In the genomic region with DNA sequence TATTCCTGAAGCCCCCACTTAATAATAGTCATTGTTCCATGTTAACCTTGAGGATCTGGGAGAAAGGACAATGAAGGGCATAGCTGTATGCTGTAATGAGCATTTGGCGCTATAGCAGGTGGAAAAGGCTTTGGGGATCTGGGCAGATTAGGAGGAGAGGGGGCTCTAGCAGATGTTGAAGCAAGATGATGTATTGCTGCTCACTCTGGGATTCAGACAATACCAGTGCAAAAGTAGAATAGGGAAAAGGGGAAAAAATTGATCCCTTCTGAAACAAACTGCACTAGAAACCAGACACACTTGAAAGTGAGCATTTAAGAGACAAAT, we compare ENCODE assay signal across 1 cellular context.
TF ChIP-seq lines count a peak whose summit lies in the region.

No MANE protein-coding gene starts in this region.

TF ChIP-seq in H1, 55 proteins besides CTCF, POLR2A, EP300 and RAD21:
- TF ChIP-seq, protein P1, sequence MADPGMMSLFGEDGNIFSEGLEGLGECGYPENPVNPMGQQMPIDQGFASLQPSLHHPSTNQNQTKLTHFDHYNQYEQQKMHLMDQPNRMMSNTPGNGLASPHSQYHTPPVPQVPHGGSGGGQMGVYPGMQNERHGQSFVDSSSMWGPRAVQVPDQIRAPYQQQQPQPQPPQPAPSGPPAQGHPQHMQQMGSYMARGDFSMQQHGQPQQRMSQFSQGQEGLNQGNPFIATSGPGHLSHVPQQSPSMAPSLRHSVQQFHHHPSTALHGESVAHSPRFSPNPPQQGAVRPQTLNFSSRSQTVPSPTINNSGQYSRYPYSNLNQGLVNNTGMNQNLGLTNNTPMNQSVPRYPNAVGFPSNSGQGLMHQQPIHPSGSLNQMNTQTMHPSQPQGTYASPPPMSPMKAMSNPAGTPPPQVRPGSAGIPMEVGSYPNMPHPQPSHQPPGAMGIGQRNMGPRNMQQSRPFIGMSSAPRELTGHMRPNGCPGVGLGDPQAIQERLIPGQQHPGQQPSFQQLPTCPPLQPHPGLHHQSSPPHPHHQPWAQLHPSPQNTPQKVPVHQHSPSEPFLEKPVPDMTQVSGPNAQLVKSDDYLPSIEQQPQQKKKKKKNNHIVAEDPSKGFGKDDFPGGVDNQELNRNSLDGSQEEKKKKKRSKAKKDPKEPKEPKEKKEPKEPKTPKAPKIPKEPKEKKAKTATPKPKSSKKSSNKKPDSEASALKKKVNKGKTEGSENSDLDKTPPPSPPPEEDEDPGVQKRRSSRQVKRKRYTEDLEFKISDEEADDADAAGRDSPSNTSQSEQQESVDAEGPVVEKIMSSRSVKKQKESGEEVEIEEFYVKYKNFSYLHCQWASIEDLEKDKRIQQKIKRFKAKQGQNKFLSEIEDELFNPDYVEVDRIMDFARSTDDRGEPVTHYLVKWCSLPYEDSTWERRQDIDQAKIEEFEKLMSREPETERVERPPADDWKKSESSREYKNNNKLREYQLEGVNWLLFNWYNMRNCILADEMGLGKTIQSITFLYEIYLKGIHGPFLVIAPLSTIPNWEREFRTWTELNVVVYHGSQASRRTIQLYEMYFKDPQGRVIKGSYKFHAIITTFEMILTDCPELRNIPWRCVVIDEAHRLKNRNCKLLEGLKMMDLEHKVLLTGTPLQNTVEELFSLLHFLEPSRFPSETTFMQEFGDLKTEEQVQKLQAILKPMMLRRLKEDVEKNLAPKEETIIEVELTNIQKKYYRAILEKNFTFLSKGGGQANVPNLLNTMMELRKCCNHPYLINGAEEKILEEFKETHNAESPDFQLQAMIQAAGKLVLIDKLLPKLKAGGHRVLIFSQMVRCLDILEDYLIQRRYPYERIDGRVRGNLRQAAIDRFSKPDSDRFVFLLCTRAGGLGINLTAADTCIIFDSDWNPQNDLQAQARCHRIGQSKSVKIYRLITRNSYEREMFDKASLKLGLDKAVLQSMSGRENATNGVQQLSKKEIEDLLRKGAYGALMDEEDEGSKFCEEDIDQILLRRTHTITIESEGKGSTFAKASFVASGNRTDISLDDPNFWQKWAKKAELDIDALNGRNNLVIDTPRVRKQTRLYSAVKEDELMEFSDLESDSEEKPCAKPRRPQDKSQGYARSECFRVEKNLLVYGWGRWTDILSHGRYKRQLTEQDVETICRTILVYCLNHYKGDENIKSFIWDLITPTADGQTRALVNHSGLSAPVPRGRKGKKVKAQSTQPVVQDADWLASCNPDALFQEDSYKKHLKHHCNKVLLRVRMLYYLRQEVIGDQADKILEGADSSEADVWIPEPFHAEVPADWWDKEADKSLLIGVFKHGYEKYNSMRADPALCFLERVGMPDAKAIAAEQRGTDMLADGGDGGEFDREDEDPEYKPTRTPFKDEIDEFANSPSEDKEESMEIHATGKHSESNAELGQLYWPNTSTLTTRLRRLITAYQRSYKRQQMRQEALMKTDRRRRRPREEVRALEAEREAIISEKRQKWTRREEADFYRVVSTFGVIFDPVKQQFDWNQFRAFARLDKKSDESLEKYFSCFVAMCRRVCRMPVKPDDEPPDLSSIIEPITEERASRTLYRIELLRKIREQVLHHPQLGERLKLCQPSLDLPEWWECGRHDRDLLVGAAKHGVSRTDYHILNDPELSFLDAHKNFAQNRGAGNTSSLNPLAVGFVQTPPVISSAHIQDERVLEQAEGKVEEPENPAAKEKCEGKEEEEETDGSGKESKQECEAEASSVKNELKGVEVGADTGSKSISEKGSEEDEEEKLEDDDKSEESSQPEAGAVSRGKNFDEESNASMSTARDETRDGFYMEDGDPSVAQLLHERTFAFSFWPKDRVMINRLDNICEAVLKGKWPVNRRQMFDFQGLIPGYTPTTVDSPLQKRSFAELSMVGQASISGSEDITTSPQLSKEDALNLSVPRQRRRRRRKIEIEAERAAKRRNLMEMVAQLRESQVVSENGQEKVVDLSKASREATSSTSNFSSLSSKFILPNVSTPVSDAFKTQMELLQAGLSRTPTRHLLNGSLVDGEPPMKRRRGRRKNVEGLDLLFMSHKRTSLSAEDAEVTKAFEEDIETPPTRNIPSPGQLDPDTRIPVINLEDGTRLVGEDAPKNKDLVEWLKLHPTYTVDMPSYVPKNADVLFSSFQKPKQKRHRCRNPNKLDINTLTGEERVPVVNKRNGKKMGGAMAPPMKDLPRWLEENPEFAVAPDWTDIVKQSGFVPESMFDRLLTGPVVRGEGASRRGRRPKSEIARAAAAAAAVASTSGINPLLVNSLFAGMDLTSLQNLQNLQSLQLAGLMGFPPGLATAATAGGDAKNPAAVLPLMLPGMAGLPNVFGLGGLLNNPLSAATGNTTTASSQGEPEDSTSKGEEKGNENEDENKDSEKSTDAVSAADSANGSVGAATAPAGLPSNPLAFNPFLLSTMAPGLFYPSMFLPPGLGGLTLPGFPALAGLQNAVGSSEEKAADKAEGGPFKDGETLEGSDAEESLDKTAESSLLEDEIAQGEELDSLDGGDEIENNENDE (IDR thresholded peaks at IDR 0.05; ENCODE audit: insufficient replicate concordance, low read length): no peak
- no peak for TF ChIP-seq CBX5 (IDR thresholded peaks at IDR 0.05; ENCODE audit: low read depth, low read length)
- TF ChIP-seq POU5F1 (IDR thresholded peaks at IDR 0.05; ENCODE audit: low read depth, low read length): no peak
- TF ChIP-seq KDM4A (IDR thresholded peaks at IDR 0.05; ENCODE audit: low read depth, low read length, severe bottlenecking): no peak
- no peak for TF ChIP-seq SP4 (IDR thresholded peaks at IDR 0.05; ENCODE audit: low read length)
- TF ChIP-seq ASH2L (IDR thresholded peaks at IDR 0.05; ENCODE audit: low read length): no peak
- TF ChIP-seq SAP30 (IDR thresholded peaks at IDR 0.05; ENCODE audit: insufficient read depth, insufficient replicate concordance, low read length): no peak
- TF ChIP-seq GTF2F1 (IDR thresholded peaks at IDR 0.05; ENCODE audit: borderline replicate concordance, low read depth, low read length): no peak
- no peak for TF ChIP-seq SP1 (IDR thresholded peaks at IDR 0.05; ENCODE audit: low read depth, low read length)
- TF ChIP-seq, protein P2, sequence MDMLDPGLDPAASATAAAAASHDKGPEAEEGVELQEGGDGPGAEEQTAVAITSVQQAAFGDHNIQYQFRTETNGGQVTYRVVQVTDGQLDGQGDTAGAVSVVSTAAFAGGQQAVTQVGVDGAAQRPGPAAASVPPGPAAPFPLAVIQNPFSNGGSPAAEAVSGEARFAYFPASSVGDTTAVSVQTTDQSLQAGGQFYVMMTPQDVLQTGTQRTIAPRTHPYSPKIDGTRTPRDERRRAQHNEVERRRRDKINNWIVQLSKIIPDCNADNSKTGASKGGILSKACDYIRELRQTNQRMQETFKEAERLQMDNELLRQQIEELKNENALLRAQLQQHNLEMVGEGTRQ (IDR thresholded peaks at IDR 0.05; ENCODE audit: low read length): no peak
- TF ChIP-seq KDM5A (IDR thresholded peaks at IDR 0.05; ENCODE audit: low read length): no peak
- TF ChIP-seq SUZ12 (IDR thresholded peaks at IDR 0.05; ENCODE audit: low read length): no peak
- no peak for TF ChIP-seq CHD1 (IDR thresholded peaks at IDR 0.05; ENCODE audit: low read depth, low read length)
